8 cellular contexts compared by ENCODE assay signal in the genomic region with DNA sequence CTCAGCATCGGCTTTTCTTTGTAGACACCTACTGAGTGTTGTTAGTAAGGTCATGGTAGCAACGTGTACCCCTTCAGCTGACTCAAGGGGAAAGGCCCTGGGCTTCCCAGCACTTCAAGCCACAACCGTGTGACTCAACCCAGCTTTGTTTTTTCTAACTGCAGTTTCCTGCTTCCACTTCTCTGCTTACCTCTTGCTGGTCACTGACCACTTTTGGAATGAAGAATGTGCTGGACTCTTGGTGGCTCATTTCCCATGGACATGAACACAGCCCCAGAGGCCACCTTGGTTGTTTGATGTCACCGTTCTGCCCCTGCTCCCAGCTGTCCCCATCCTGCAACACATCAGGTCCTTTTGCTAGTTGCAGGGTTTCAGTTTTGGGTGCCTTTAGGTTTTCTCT.
DNase-seq lines count a peak whose midpoint lies in the region; ATAC-seq, FAIRE-seq and TF ChIP-seq lines count a peak whose summit lies in the region.

No MANE protein-coding gene starts in this region.

- H2BK12ac ChIP-seq in H9 (ENCODE audit: insufficient read length, low read depth, low read length): no peak overlapping the region

- H3K4me1 Mint-ChIP-seq in activated B cell treated with CpG ODN at 0.5 μM for 24 hours (peaks cover 21% of the 10 kb centered on the region), H9 (peaks cover 3 to 16% of the 10 kb centered on the region in 2 experiments; a peak in 3 of 4 replicates)
- H3K4me1 Mint-ChIP-seq in effector memory CD8-positive, alpha-beta T cell (ENCODE audit: low read depth in 2 of 2): peaks cover 2 to 3% of the 10 kb centered on the region in 2 donors

- TF ChIP-seq POLR2A in GM12892 (IDR thresholded peaks at IDR 0.05; ENCODE audit: low read depth, low read length): no peak

- H3K27me3 Mint-ChIP-seq in activated B cell treated with CpG ODN at 0.5 μM for 24 hours (peaks cover 2% of the 10 kb centered on the region), H9 (ENCODE audit: low read depth) (no peaks in the 10 kb centered on the region; the same call in 1 of the 2 replicates)
- H3K27me3 Mint-ChIP-seq in effector memory CD8-positive, alpha-beta T cell: peaks cover 0 to 20% of the 10 kb centered on the region in 2 donors

- H3K23ac ChIP-seq in H9 (ENCODE audit: insufficient read length, low read depth, low read length): no peak overlapping the region

- H3K79me2 ChIP-seq in H9 (ENCODE audit: insufficient read depth, low read length): no peaks in the 10 kb centered on the region

- no peak overlapping the region for H4K5ac ChIP-seq in H9 (ENCODE audit: insufficient read length, low read depth, low read length)

- ATAC-seq in HG02885 (IDR thresholded peaks at IDR 0.05; ENCODE audit: poor library complexity, unreplicated experiment) (peak; percentile 78), activated B cell treated with CpG ODN at 0.5 μM for 24 hours (ENCODE audit: low read depth) (peak; percentile 91)
- peak; percentile 65 for ATAC-seq in effector memory CD8-positive, alpha-beta T cell (replicated peaks)

- H3K9me3 ChIP-seq in H9 (ENCODE audit: control insufficient read depth, low read depth, low read length): no peaks in the 10 kb centered on the region

- no peak overlapping the region for H2BK5ac ChIP-seq in H9 (ENCODE audit: insufficient read length, low read length)

- no peak overlapping the region for H3K18ac ChIP-seq in H9 (ENCODE audit: insufficient read length, low read depth, low read length)

- no peaks in the 10 kb centered on the region for H3K23me2 ChIP-seq in H9 (ENCODE audit: insufficient read length, low read depth, low read length, poor library complexity, severe bottlenecking)

- peak; percentile 89 for FAIRE-seq in GM12892 (lab: Jason Lieb, UNC)

- whole genome bisulfite sequencing in H9 (ENCODE audit: extremely low coverage, insufficient read length, low lambda C conversion rate): no CpG with 5 or more reads among the region's 4 CpGs

- H3K27ac ChIP-seq in H9 (ENCODE audit: insufficient read length, low read depth, low read length): no peak overlapping the region

- H3K4me3 Mint-ChIP-seq in activated B cell treated with CpG ODN at 0.5 μM for 24 hours (no peak overlapping the region), H9 (no peak overlapping the region)
- no peak overlapping the region for H3K4me3 Mint-ChIP-seq in effector memory CD8-positive, alpha-beta T cell

- no peaks in the 10 kb centered on the region for H4K20me1 ChIP-seq in H9 (ENCODE audit: control insufficient read depth, insufficient read depth, insufficient read length)

- no peak overlapping the region for H2AK5ac ChIP-seq in H9 (ENCODE audit: insufficient read length, low read length)

- intact Hi-C loops in activated B cell treated with CpG ODN at 0.5 μM for 24 hours (cut with micrococcal nuclease) (loop anchor here (1.0 to 2.0 kb wide), 3 partner anchors 10 to 68 kb away; no protein-coding TSS in a partner anchor), posterior vena cava (cut with DNase I) (no loop called here)

- H3K4ac ChIP-seq in H9 (ENCODE audit: low read depth, low read length): no peak overlapping the region

- H2BK15ac ChIP-seq in H9 (ENCODE audit: low read depth, low read length): no peak overlapping the region

- POLR2A ChIA-PET in activated B cell treated with CpG ODN at 0.5 μM for 24 hours (lab: Charles Lee): interaction anchor here (0.7 to 2.1 kb wide), 4 partner anchors 11 to 955 kb away, joined by 3 to 12 read pairs (median 8); a partner anchor contains a TSS

- H4K91ac ChIP-seq in H9 (ENCODE audit: insufficient read length, low read depth, low read length): no peak overlapping the region

- H3T11ph ChIP-seq in H9 (ENCODE audit: low read length): no peak overlapping the region

- H2AFZ ChIP-seq in H9 (ENCODE audit: low read length): no peak overlapping the region

- no peak overlapping the region for H3K9ac ChIP-seq in H9 (ENCODE audit: extremely low read depth, insufficient read length, low read length)

- no peaks in the 10 kb centered on the region for H3K9me3 Mint-ChIP-seq in activated B cell treated with CpG ODN at 0.5 μM for 24 hours
- no peaks in the 10 kb centered on the region for H3K9me3 Mint-ChIP-seq in effector memory CD8-positive, alpha-beta T cell
- peaks cover 0 to 2% of the 10 kb centered on the region in 2 experiments; a peak in 2 of 5 replicates for H3K9me3 Mint-ChIP-seq in H9

- TF ChIP-seq CTCF in activated B cell treated with CpG ODN at 0.5 μM for 24 hours (IDR thresholded peaks at IDR 0.05) (no peak), H9 (conservative IDR thresholded peaks at IDR 0.05) (no peak)

- H4K8ac ChIP-seq in H9 (replicated peaks; ENCODE audit: insufficient read length, low read depth, low read length): no peak overlapping the region

- H2BK20ac ChIP-seq in H9 (ENCODE audit: low read depth, low read length, poor library complexity, severe bottlenecking): no peak overlapping the region

- no peak overlapping the region for H3K4me2 ChIP-seq in H9 (ENCODE audit: insufficient read depth, insufficient read length, low read length)

- no peaks in the 10 kb centered on the region for H3K4me1 ChIP-seq in H9 (ENCODE audit: insufficient read depth, low read length)

- no peaks in the 10 kb centered on the region for H3K36me3 Mint-ChIP-seq in activated B cell treated with CpG ODN at 0.5 μM for 24 hours (ENCODE audit: low read depth)
- no peaks in the 10 kb centered on the region for H3K36me3 Mint-ChIP-seq in effector memory CD8-positive, alpha-beta T cell (ENCODE audit: insufficient read depth)
- no peaks in the 10 kb centered on the region for H3K36me3 Mint-ChIP-seq in H9 (ENCODE audit: insufficient read depth in 1 of 3, low read depth in 3 of 3)

- H3K27ac Mint-ChIP-seq in activated B cell treated with CpG ODN at 0.5 μM for 24 hours: peak overlapping the region; percentile 59
- no peak overlapping the region for H3K27ac Mint-ChIP-seq in effector memory CD8-positive, alpha-beta T cell
- no peak overlapping the region; a peak in 1 of 7 replicates for H3K27ac Mint-ChIP-seq in H9

- no peaks in the 10 kb centered on the region for H3K27me3 ChIP-seq in H9 (ENCODE audit: insufficient read depth, low read length)

- H3K56ac ChIP-seq in H9 (ENCODE audit: insufficient read length, low read depth, low read length): no peak overlapping the region

- H3K14ac ChIP-seq in H9 (ENCODE audit: insufficient read depth, low read length): no peak overlapping the region

- peak; percentile 15 for DNase-seq in GM12892 (ENCODE audit: insufficient read length)
- DNase-seq in activated B cell treated with CpG ODN at 0.5 μM for 24 hours: no peak
- no peak for DNase-seq in effector memory CD8-positive, alpha-beta T cell
- DNase-seq in stimulated activated CD4-positive, alpha-beta T cell treated with anti-CD3 and anti-CD28 coated beads, TNF-alpha, amount 100 ng/mL, for 24 hours (ENCODE audit: low read depth in 3 of 3): peak; percentile 46 to 64 (median 54)
- no peak for DNase-seq in effector CD4-positive, alpha-beta T cell
- no peak for DNase-seq in H9
- DNase-seq in posterior vena cava (ENCODE audit: low spot score): no peak

- no peaks in the 10 kb centered on the region for H3K79me1 ChIP-seq in H9 (ENCODE audit: insufficient read depth, low read depth, low read length, poor library complexity, severe bottlenecking)

- CTCF ChIA-PET in activated B cell treated with CpG ODN at 0.5 μM for 24 hours (lab: Charles Lee): no interaction called here

- H2BK120ac ChIP-seq in H9 (ENCODE audit: low read depth, low read length, poor library complexity, severe bottlenecking): no peak overlapping the region

Comparison
In these comparisons a context has a peak if more than half of its experiments do, and no peak if none do; other contexts are left out.
1. DNase-seq: peak in GM12892 (single experiment) and stimulated activated CD4-positive, alpha-beta T cell treated with anti-CD3 and anti-CD28 coated beads, TNF-alpha, amount 100 ng/mL, for 24 hours (3 of 3); none in activated B cell treated with CpG ODN at 0.5 μM for 24 hours (single experiment), effector memory CD8-positive, alpha-beta T cell (0 of 3), effector CD4-positive, alpha-beta T cell (single experiment), H9 (single experiment) and posterior vena cava (single experiment).
2. Peak in every context shown above with its lines, with median percentiles within 50 percentile points of each other: ATAC-seq.